In genomic region chr1:11920239-11920903, GRCh38 we compare ENCODE assay signal across 12 cellular contexts. TPM values are rescaled to one million over a fixed set of nuclear protein-coding genes. Genes with fewer than 3 reads are reported as not detected.
DNase-seq lines count a peak whose midpoint lies in the region; ATAC-seq and TF ChIP-seq lines count a peak whose summit lies in the region.
"Had no signal": no experiment of that assay in that cellular context is flagged by ENCODE, and none has a peak within 500 bp of the region (broad histone marks: within the 10 kb centered on the region; RNA-seq: fewer than 3 reads in every experiment).

No MANE protein-coding gene starts in this region.

- POLR2A ChIA-PET in A673 (lab: Charles Lee; ENCODE audit: low non-redundant PET) = no interaction called here

- H3K27ac ChIP-seq in A673 (ENCODE audit: low read depth, low read length, poor library complexity, severe bottlenecking) (peak overlapping the region; percentile 23), esophagus muscularis mucosa (replicated peaks in 1 of 4) (peak overlapping the region; percentile 54 to 79 (median 68)), osteoblast (ENCODE audit: low read depth, low read length) (no peak overlapping the region)
- H3K27ac ChIP-seq: HL-60 had no signal

- no peaks in the 10 kb centered on the region for H3K9me3 ChIP-seq in A673 (ENCODE audit: low read depth, low read length, poor library complexity, severe bottlenecking)
- no peaks in the 10 kb centered on the region for H3K9me3 ChIP-seq in esophagus muscularis mucosa
- H3K9me3 ChIP-seq in osteoblast (ENCODE audit: low read depth, low read length) = no peaks in the 10 kb centered on the region

- intact Hi-C loops in A673 (cut with micrococcal nuclease; ENCODE audit: unreplicated experiment) = no loop called here
- intact Hi-C loops in esophagus muscularis mucosa (cut with DNase I) = no loop called here

- H2AFZ ChIP-seq in osteoblast (ENCODE audit: low read length) = no peak overlapping the region

- ATAC-seq in HG03460 (IDR thresholded peaks at IDR 0.05; ENCODE audit: unreplicated experiment) (no peak), HG03432 (IDR thresholded peaks at IDR 0.05; ENCODE audit: unreplicated experiment) (no peak), HG03442 (IDR thresholded peaks at IDR 0.05; ENCODE audit: unreplicated experiment) (no peak)

- WGBS in esophagus muscularis mucosa = 65% methylated on average over 7 of the region's 12 CpGs

- TF ChIP-seq EP300 in esophagus muscularis mucosa (IDR thresholded peaks at IDR 0.05) = no peak

- peak overlapping the region; percentile 4 for H3K4me2 ChIP-seq in osteoblast (ENCODE audit: insufficient read depth, low read length)

- H4K20me1 ChIP-seq in osteoblast (ENCODE audit: insufficient read depth, low read length) = peaks cover 54% of the 10 kb centered on the region

- CTCF ChIA-PET in A673 (lab: Charles Lee) = no interaction called here

- TF ChIP-seq CTCF in A673 (conservative IDR thresholded peaks at IDR 0.05; ENCODE audit: low read depth, low read length) (no peak), esophagus muscularis mucosa (IDR thresholded peaks at IDR 0.05) (no peak), osteoblast (IDR thresholded peaks at IDR 0.05; ENCODE audit: extremely low read depth, low read depth, low read length) (no peak)

- DNase-seq in A673 (ENCODE audit: low spot score) (no peak), NCI-H1694 treated with DMSO at 0.1 percent for 48 hours (lab: John Stamatoyannopoulos, UW) (peak; percentile 31), esophagus muscularis mucosa (ENCODE audit: extremely low spot score) (no peak), osteoblast (ENCODE audit: insufficient read length, low spot score, missing footprints) (peak; percentile 68), mesenteric fat pad (ENCODE audit: low spot score) (no peak)
- DNase-seq: MM.1S, NCI-H510A had no signal

- H3K4me1 ChIP-seq in A673 (ENCODE audit: insufficient read depth, low read length, poor library complexity, severe bottlenecking) (peaks cover 5% of the 10 kb centered on the region), esophagus muscularis mucosa (peaks cover 62 to 75% (median 73%) of the 10 kb centered on the region in 4 donors), osteoblast (ENCODE audit: insufficient read depth, low read length) (peaks cover 29% of the 10 kb centered on the region)

- H3K27me3 ChIP-seq in A673 (replicated peaks; ENCODE audit: insufficient read depth, low read depth, low read length, poor library complexity) = no peaks in the 10 kb centered on the region
- H3K27me3 ChIP-seq in esophagus muscularis mucosa = no peaks in the 10 kb centered on the region
- no peaks in the 10 kb centered on the region for H3K27me3 ChIP-seq in osteoblast (ENCODE audit: insufficient read depth, low read length)

- H3K79me2 ChIP-seq in osteoblast (ENCODE audit: insufficient read depth, low read length) = peaks cover 45% of the 10 kb centered on the region

- no peak overlapping the region for H3K4me3 ChIP-seq in A673 (ENCODE audit: low read depth, low read length, poor library complexity, severe bottlenecking)
- no peak overlapping the region for H3K4me3 ChIP-seq in esophagus muscularis mucosa
- no peak overlapping the region for H3K4me3 ChIP-seq in osteoblast (ENCODE audit: insufficient read depth, low read length)
- H3K4me3 ChIP-seq: skin epidermis had no signal

- no TSS peak for BruUV-seq in A673 (replicated peaks; lab: Mats Ljungman, UMichigan)

- no peak for TF ChIP-seq POLR2A in esophagus muscularis mucosa (IDR thresholded peaks at IDR 0.05; ENCODE audit: low read depth)

- H3K36me3 ChIP-seq in A673 (ENCODE audit: insufficient read depth, low read length, poor library complexity, severe bottlenecking) (peaks cover 21% of the 10 kb centered on the region), esophagus muscularis mucosa (peaks cover 20 to 62% (median 51%) of the 10 kb centered on the region in 4 donors), osteoblast (ENCODE audit: insufficient read depth, low read length) (peaks cover 33% of the 10 kb centered on the region)

RNA-seq across cellular contexts. Expression of gene KIAA2013, which starts 5.9 kb away (rescaled TPM):
- total RNA-seq in A673 (2021) = 52.4 and 53.4 TPM in 2 replicates
- total RNA-seq in esophagus muscularis mucosa = 100 to 1,000 TPM in 2 of 4 donors, 10 to 100 TPM in 2; 77.7 to 145 (median 104) TPM
- total RNA-seq in osteoblast = 51.6 and 64.1 TPM in 2 replicates
- total RNA-seq in mesenteric fat pad = 35.9 TPM

RNA-seq across cellular contexts. Expression of gene PLOD1, which starts 14.1 kb away (rescaled TPM):
- 94.8 and 103 TPM in 2 replicates for total RNA-seq in A673 (2021)
- total RNA-seq in esophagus muscularis mucosa = 100 to 1,000 TPM in 1 of 4 donors, 10 to 100 TPM in 3; 67.5 to 111 (median 75.0) TPM
- total RNA-seq in osteoblast = 242 and 281 TPM in 2 replicates
- 66.9 TPM for total RNA-seq in mesenteric fat pad

RNA-seq across cellular contexts. Expression of gene MFN2, which starts 59.9 kb away (rescaled TPM):
- total RNA-seq in A673 (2021) (157 and 160 TPM in 2 replicates), esophagus muscularis mucosa (100 to 1,000 TPM; 166 to 242 (median 191) TPM), osteoblast (46.0 and 51.0 TPM in 2 replicates), mesenteric fat pad (93.6 TPM)

Comparison
In these comparisons a context has a peak if more than half of its experiments do, and no peak if none do; other contexts are left out.
1. DNase-seq: peak in NCI-H1694 treated with DMSO at 0.1 percent for 48 hours (single experiment) and osteoblast (single experiment); none in A673 (single experiment), esophagus muscularis mucosa (single experiment) and mesenteric fat pad (single experiment).